In genomic region chr9:928363-929042, GRCh38 we compare ENCODE assay signal across 9 cellular contexts. TPM values are rescaled to one million over a fixed set of nuclear protein-coding genes. Genes with fewer than 3 reads are reported as not detected.
A peak's percentile ranks its signal among the peaks of the same experiment; 100 is the strongest.
DNase-seq lines count a peak whose midpoint lies in the region; TF ChIP-seq lines count a peak whose summit lies in the region.
"Had no signal": no experiment of that assay in that cellular context is flagged by ENCODE, and none has a peak within 500 bp of the region (broad histone marks: within the 10 kb centered on the region; RNA-seq: fewer than 3 reads in every experiment).

No MANE protein-coding gene starts in this region.

- DNase-seq in Caki2 (ENCODE audit: low read depth) (peak; percentile 56), GM19238 (ENCODE audit: insufficient read length, low spot score) (peak; percentile 9), endothelial cell (ENCODE audit: low spot score) (peak; percentile 56), immature natural killer cell (no peak), DMS153 (lab: John Stamatoyannopoulos, UW) (no peak), esophagus squamous epithelium (lab: John Stamatoyannopoulos, UW) (no peak)
- DNase-seq in Jurkat, Clone E6-1 (ENCODE audit: low read depth, low spot score), result peak; percentile 23
- DNase-seq in stimulated activated CD4-positive, alpha-beta T cell treated with anti-CD3 and anti-CD28 coated beads, Interleukin-4, amount 100 ng/mL, for 24 hours, result no peak

- 82 to 86% methylated on average over 5 to 6 of the region's 6 CpGs for WGBS in esophagus squamous epithelium, 2 donors

- no peaks in the 10 kb centered on the region for H3K9me3 ChIP-seq in esophagus squamous epithelium

- no peak overlapping the region for H3K4me3 ChIP-seq in Jurkat, Clone E6-1 (ENCODE audit: low read length)
- H3K4me3 ChIP-seq in esophagus squamous epithelium, result no peak overlapping the region

- in situ Hi-C loops in Caki2 (cut with HindIII; ENCODE audit: low pct_unique_long_range_greater_than_20kb, low sequenced_read_pairs), result no loop called here

- peaks cover 0 to 14% (median 0%) of the 10 kb centered on the region in 4 donors for H3K27me3 ChIP-seq in esophagus squamous epithelium

- H3K27ac Mint-ChIP-seq in endothelial cell (ENCODE audit: unreplicated experiment) (no peak overlapping the region), immature natural killer cell (no peak overlapping the region)

- TF ChIP-seq POLR2A in esophagus squamous epithelium (IDR thresholded peaks at IDR 0.05), result no peak

- H3K36me3 Mint-ChIP-seq in endothelial cell (ENCODE audit: low read depth, unreplicated experiment) (no peaks in the 10 kb centered on the region), immature natural killer cell (no peaks in the 10 kb centered on the region)

- H3K9me3 Mint-ChIP-seq in endothelial cell (ENCODE audit: unreplicated experiment) (no peaks in the 10 kb centered on the region), immature natural killer cell (peaks cover 0 to 1% (median 0%) of the 10 kb centered on the region in 6 donors)

- intact Hi-C loops in esophagus squamous epithelium (cut with DNase I), result no loop called here

- H3K4me1 ChIP-seq in esophagus squamous epithelium, result no peaks in the 10 kb centered on the region

- no peak overlapping the region for H3K27ac ChIP-seq in esophagus squamous epithelium

- H3K4me1 Mint-ChIP-seq in endothelial cell (ENCODE audit: unreplicated experiment) (peaks cover 8% of the 10 kb centered on the region), immature natural killer cell (no peaks in the 10 kb centered on the region)

- no peak overlapping the region for H3K4me3 Mint-ChIP-seq in endothelial cell (ENCODE audit: unreplicated experiment)
- no peak overlapping the region for H3K4me3 Mint-ChIP-seq in immature natural killer cell

- no peaks in the 10 kb centered on the region for H3K36me3 ChIP-seq in esophagus squamous epithelium

- H3K27me3 Mint-ChIP-seq in endothelial cell (ENCODE audit: unreplicated experiment) (no peaks in the 10 kb centered on the region), immature natural killer cell (ENCODE audit: low read depth in 3 of 3) (peaks cover 2 to 9% (median 4%) of the 10 kb centered on the region in 3 donors)

- TF ChIP-seq CTCF in endothelial cell (IDR thresholded peaks at IDR 0.05; ENCODE audit: unreplicated experiment) (peak; percentile 69), esophagus squamous epithelium (IDR thresholded peaks at IDR 0.05) (peak in 3 of 6 experiments; percentile 13 to 47 (median 27))

RNA-seq across cellular contexts. Expression of gene DMRT3, which starts 48.0 kb away (rescaled TPM):
- total RNA-seq in Caki2 (2014; rRNA removed; shearing (Covaris generic); ENCODE audit: low replicate concordance), result not detected in 2 replicates
- polyA plus RNA-seq in Jurkat, Clone E6-1 (2012; ENCODE audit: insufficient read depth, insufficient read length), result not detected
- total RNA-seq in endothelial cell (ENCODE audit: unreplicated experiment) (not detected), esophagus squamous epithelium (1 to 10 TPM in 1 of 4 donors, not detected in 3; 1.0 TPM)
- polyA plus RNA-seq in immature natural killer cell, result not detected
- total RNA-seq: RPMI7951 had no signal

Comparison
In these comparisons a context has a peak if more than half of its experiments do, and no peak if none do; other contexts are left out.
1. DNase-seq: peak in Caki2 (single experiment), GM19238 (single experiment), Jurkat, Clone E6-1 (single experiment) and endothelial cell (single experiment); none in immature natural killer cell (0 of 3), DMS153 (single experiment), stimulated activated CD4-positive, alpha-beta T cell treated with anti-CD3 and anti-CD28 coated beads, Interleukin-4, amount 100 ng/mL, for 24 hours (single experiment) and esophagus squamous epithelium (single experiment).